In genomic region chr4:91373546-91373945, GRCh38 we compare ENCODE assay signal across 21 cellular contexts.
DNase-seq lines count a peak whose midpoint lies in the region; ATAC-seq and TF ChIP-seq lines count a peak whose summit lies in the region.
"Had no signal": no experiment of that assay in that cellular context is flagged by ENCODE, and none has a peak within 500 bp of the region (broad histone marks: within the 10 kb centered on the region; RNA-seq: fewer than 3 reads in every experiment).

No MANE protein-coding gene starts in this region.

- DNase-seq in Calu3 = no peak
- DNase-seq in kidney tubule cell (ENCODE audit: low spot score) = peak; percentile 34
- DNase-seq in NCI-H1436 (lab: John Stamatoyannopoulos, UW) = no peak
- no peak for DNase-seq in stimulated activated effector memory CD8-positive, alpha-beta T cell treated with anti-CD3 and anti-CD28 coated beads, Interleukin-12 subunit alpha, Interleukin-12 subunit beta, amount 100 ng/mL, for 72 hours (ENCODE audit: low spot score in 2 of 2)
- DNase-seq in T-helper 1 cell = no peak
- no peak for DNase-seq in NCI-H748 (lab: John Stamatoyannopoulos, UW; ENCODE audit: unreplicated experiment)
- DNase-seq: 8988T, ACHN, HCEC 1CT, KBM-7, MV-4-11, NCI-H1105, NCI-H146, NCI-H1930, NCI-H2107, NCI-H524, NCI-H82, SHP77 treated with DMSO at 0.1 percent for 48 hours had no signal

- H3K36me3 Mint-ChIP-seq in Calu3 (ENCODE audit: insufficient read depth, unreplicated experiment) = no peaks in the 10 kb centered on the region
- H3K36me3 Mint-ChIP-seq in stimulated activated effector memory CD8-positive, alpha-beta T cell treated with anti-CD3 and anti-CD28 coated beads, Interleukin-12 subunit alpha, Interleukin-12 subunit beta, amount 100 ng/mL, for 72 hours = no peaks in the 10 kb centered on the region

- ATAC-seq in GM21423 (IDR thresholded peaks at IDR 0.05; ENCODE audit: unreplicated experiment) = peak; percentile 58
- ATAC-seq in HG03571 (IDR thresholded peaks at IDR 0.05; ENCODE audit: unreplicated experiment) = peak; percentile 75
- ATAC-seq in stimulated activated effector memory CD8-positive, alpha-beta T cell treated with anti-CD3 and anti-CD28 coated beads, Interleukin-12 subunit alpha, Interleukin-12 subunit beta, amount 100 ng/mL, for 72 hours = no peak
- ATAC-seq: Panc1 had no signal

- peaks cover 12% of the 10 kb centered on the region for H3K4me1 Mint-ChIP-seq in Calu3 (ENCODE audit: low read depth, unreplicated experiment)
- H3K4me1 Mint-ChIP-seq in stimulated activated effector memory CD8-positive, alpha-beta T cell treated with anti-CD3 and anti-CD28 coated beads, Interleukin-12 subunit alpha, Interleukin-12 subunit beta, amount 100 ng/mL, for 72 hours = no peaks in the 10 kb centered on the region

- intact Hi-C loops in Calu3 (cut with micrococcal nuclease; ENCODE audit: unreplicated experiment) = no loop called here

- TF ChIP-seq CTCF in Calu3 (IDR thresholded peaks at IDR 0.05; ENCODE audit: unreplicated experiment) = no peak

- H3K27me3 Mint-ChIP-seq in Calu3 (ENCODE audit: unreplicated experiment) = no peaks in the 10 kb centered on the region

- peak overlapping the region; percentile 79 for H3K27ac Mint-ChIP-seq in Calu3 (ENCODE audit: unreplicated experiment)
- no peak overlapping the region for H3K27ac Mint-ChIP-seq in stimulated activated effector memory CD8-positive, alpha-beta T cell treated with anti-CD3 and anti-CD28 coated beads, Interleukin-12 subunit alpha, Interleukin-12 subunit beta, amount 100 ng/mL, for 72 hours

- H3K4me3 Mint-ChIP-seq in Calu3 (ENCODE audit: low read depth, unreplicated experiment) = no peak overlapping the region
- H3K4me3 Mint-ChIP-seq in stimulated activated effector memory CD8-positive, alpha-beta T cell treated with anti-CD3 and anti-CD28 coated beads, Interleukin-12 subunit alpha, Interleukin-12 subunit beta, amount 100 ng/mL, for 72 hours = no peak overlapping the region

- BruUV-seq in Calu3 (replicated peaks; lab: Mats Ljungman, UMichigan) = no TSS peak

- CTCF ChIA-PET in Calu3 (lab: Charles Lee) = interaction anchor here (0.6 kb wide), 1 partner anchor 1457 kb away, joined by 4 read pairs; no protein-coding TSS in a partner anchor

- no peaks in the 10 kb centered on the region for H3K9me3 Mint-ChIP-seq in Calu3 (ENCODE audit: low read depth, unreplicated experiment)
- H3K9me3 Mint-ChIP-seq in stimulated activated effector memory CD8-positive, alpha-beta T cell treated with anti-CD3 and anti-CD28 coated beads, Interleukin-12 subunit alpha, Interleukin-12 subunit beta, amount 100 ng/mL, for 72 hours = peaks cover 14% of the 10 kb centered on the region
